21 cellular contexts compared by ENCODE assay signal in genomic region chr20:57988422-57988821, GRCh38.
DNase-seq lines count a peak whose midpoint lies in the region; FAIRE-seq and TF ChIP-seq lines count a peak whose summit lies in the region.
"Had no signal": no experiment of that assay in that cellular context is flagged by ENCODE, and none has a peak within 500 bp of the region (broad histone marks: within the 10 kb centered on the region; RNA-seq: fewer than 3 reads in every experiment).

No MANE protein-coding gene starts in this region.

- H3K27ac ChIP-seq in mammary epithelial cell (ENCODE audit: insufficient read depth, low read depth, low read length) (no peak overlapping the region), HEK293 (ENCODE audit: extremely low read depth, low read depth, low read length) (no peak overlapping the region)
- H3K27ac ChIP-seq: 22Rv1; BLaER1 treated with 17β-estradiol and CSF1 and Interleukin-3, amounts not matched to agents 10 nM and 100 nM; C4-2B had no signal

- no peak overlapping the region for H3K27ac Mint-ChIP-seq in MCF 10A (ENCODE audit: low read depth, unreplicated experiment)
- H3K27ac Mint-ChIP-seq in activated T-helper 1 cell treated with anti-CD3 and anti-CD28 coated beads, Interleukin-12 subunit alpha, Interleukin-12 subunit beta, Interleukin-2, Interleukin-4 antibody, amounts not matched to agents 30 ng/mL and 10 ng/mL and 1 ng/mL, durations not matched to agents 14 hours and 24 hours and 36 hours = no peak overlapping the region
- H3K27ac Mint-ChIP-seq: B cell; CD4-positive, alpha-beta T cell; CD8-positive, alpha-beta T cell had no signal

- CTCF ChIA-PET in mammary epithelial cell (lab: Charles Lee; ENCODE audit: low non-redundant PET) = no interaction called here
- CTCF ChIA-PET in MCF 10A (lab: Yijun Ruan, JAX) = no interaction called here
- CTCF ChIA-PET in HEK293 (lab: Yijun Ruan, JAX) = no interaction called here

- no peak for TF ChIP-seq CTCF in mammary epithelial cell (conservative IDR thresholded peaks at IDR 0.05 in 1 of 2, IDR thresholded peaks at IDR 0.05 in 1 of 2; ENCODE audit: extremely low read depth in 1 of 2, insufficient read depth in 1 of 2, low read depth in 1 of 2, low read length in 2 of 2)
- no peak for TF ChIP-seq CTCF in MCF 10A (IDR thresholded peaks at IDR 0.05; ENCODE audit: unreplicated experiment)
- TF ChIP-seq CTCF in HEK293 (tag by site-specific recombination; IDR thresholded peaks at IDR 0.05) = no peak

- DNase-seq in mammary epithelial cell = no peak
- DNase-seq in MCF 10A (ENCODE audit: unreplicated experiment) = no peak
- DNase-seq in urothelium cell line (ENCODE audit: low spot score) = no peak
- no peak for DNase-seq in activated T-helper 1 cell treated with anti-CD3 and anti-CD28 coated beads, Interleukin-12 subunit alpha, Interleukin-12 subunit beta, Interleukin-2, Interleukin-4 antibody, amounts not matched to agents 30 ng/mL and 10 ng/mL and 1 ng/mL, durations not matched to agents 14 hours and 24 hours and 36 hours (ENCODE audit: low spot score)
- DNase-seq: AML-193; Caco-2; Calu3; CD4-positive, alpha-beta T cell; CD8-positive, alpha-beta T cell; DMS79 treated with DMSO at 0.1 percent for 48 hours; GF-D8 had no signal

- H3K27me3 ChIP-seq in mammary epithelial cell (ENCODE audit: insufficient read depth, low read length) = no peaks in the 10 kb centered on the region
- H3K27me3 ChIP-seq: BLaER1 treated with 17β-estradiol and CSF1 and Interleukin-3, amounts not matched to agents 10 nM and 100 nM had no signal

- peaks cover 40% of the 10 kb centered on the region for H3K4me1 ChIP-seq in mammary epithelial cell (ENCODE audit: insufficient read depth, low read length)
- no peaks in the 10 kb centered on the region for H3K4me1 ChIP-seq in HEK293 (ENCODE audit: control insufficient read depth, insufficient read depth, low read length)
- H3K4me1 ChIP-seq: Caco-2 had no signal

- H4K20me1 ChIP-seq in mammary epithelial cell (ENCODE audit: insufficient read depth, low read length) = no peaks in the 10 kb centered on the region
- H4K20me1 ChIP-seq: BLaER1 treated with 17β-estradiol and CSF1 and Interleukin-3, amounts not matched to agents 10 nM and 100 nM had no signal

- dilution Hi-C loops in mammary epithelial cell (cut with HindIII; ENCODE audit: low sequenced_read_pairs) = loop anchor here (5.0 kb wide), 1 partner anchor 251 kb away; no protein-coding TSS in a partner anchor

- intact Hi-C loops in mammary epithelial cell (cut with micrococcal nuclease) = no loop called here
- intact Hi-C loops in MCF 10A (cut with micrococcal nuclease) = no loop called here
- intact Hi-C loops in activated T-helper 1 cell treated with anti-CD3 and anti-CD28 coated beads, Interleukin-12 subunit alpha, Interleukin-12 subunit beta, Interleukin-2, Interleukin-4 antibody, amounts not matched to agents 30 ng/mL and 10 ng/mL and 1 ng/mL, durations not matched to agents 14 hours and 24 hours and 36 hours (cut with micrococcal nuclease) = no loop called here

- peak overlapping the region; percentile 36 for H2AFZ ChIP-seq in mammary epithelial cell (ENCODE audit: low read depth, low read length)

- POLR2A ChIA-PET in MCF 10A (lab: Yijun Ruan, JAX) = no interaction called here
- POLR2A ChIA-PET in HEK293 (lab: Yijun Ruan, JAX) = no interaction called here

- no peaks in the 10 kb centered on the region for H3K79me2 ChIP-seq in mammary epithelial cell (ENCODE audit: insufficient read depth, low read length)

- no peak overlapping the region for H3K4me3 Mint-ChIP-seq in MCF 10A (ENCODE audit: unreplicated experiment)
- no peak overlapping the region for H3K4me3 Mint-ChIP-seq in activated T-helper 1 cell treated with anti-CD3 and anti-CD28 coated beads, Interleukin-12 subunit alpha, Interleukin-12 subunit beta, Interleukin-2, Interleukin-4 antibody, amounts not matched to agents 30 ng/mL and 10 ng/mL and 1 ng/mL, durations not matched to agents 14 hours and 24 hours and 36 hours
- H3K4me3 Mint-ChIP-seq: B cell; CD4-positive, alpha-beta T cell; CD8-positive, alpha-beta T cell had no signal

- in situ Hi-C loops in mammary epithelial cell (cut with MboI; ENCODE audit: low sequenced_read_pairs in 2 of 2) = no loop called here

- no peak overlapping the region for H3K9ac ChIP-seq in mammary epithelial cell (ENCODE audit: insufficient read depth, low read length)
- H3K9ac ChIP-seq: BLaER1 treated with 17β-estradiol and CSF1 and Interleukin-3, amounts not matched to agents 10 nM and 100 nM had no signal

- H3K4me3 ChIP-seq in mammary epithelial cell (replicated peaks in 1 of 3; ENCODE audit: insufficient read depth in 1 of 3, low read depth in 2 of 3, low read length in 3 of 3) (no peak overlapping the region), HEK293 (ENCODE audit: low read depth, low read length) (no peak overlapping the region)
- H3K4me3 ChIP-seq: A549; BLaER1 treated with 17β-estradiol and CSF1 and Interleukin-3, amounts not matched to agents 10 nM and 100 nM had no signal

- WGBS in mammary epithelial cell (ENCODE audit: low coverage, missing lambda C conversion rate) = 90% methylated on average over 3 of the region's 3 CpGs

- H3K9me3 Mint-ChIP-seq in MCF 10A (ENCODE audit: unreplicated experiment) = no peaks in the 10 kb centered on the region
- H3K9me3 Mint-ChIP-seq in activated T-helper 1 cell treated with anti-CD3 and anti-CD28 coated beads, Interleukin-12 subunit alpha, Interleukin-12 subunit beta, Interleukin-2, Interleukin-4 antibody, amounts not matched to agents 30 ng/mL and 10 ng/mL and 1 ng/mL, durations not matched to agents 14 hours and 24 hours and 36 hours = no peaks in the 10 kb centered on the region
- H3K9me3 Mint-ChIP-seq: CD4-positive, alpha-beta T cell; CD8-positive, alpha-beta T cell had no signal

- peak; percentile 27 for FAIRE-seq in urothelium cell line (lab: Jason Lieb, UNC)
- FAIRE-seq: A549, D721Med, G401.6, GM12891, GM19239 had no signal

- H3K4me2 ChIP-seq in mammary epithelial cell (ENCODE audit: insufficient read depth, low read depth, low read length) = no peak overlapping the region
- H3K4me2 ChIP-seq: A549; BLaER1 treated with 17β-estradiol and CSF1 and Interleukin-3, amounts not matched to agents 10 nM and 100 nM had no signal

- peaks cover 5% of the 10 kb centered on the region for H3K36me3 Mint-ChIP-seq in MCF 10A (ENCODE audit: insufficient read depth, unreplicated experiment)
- no peaks in the 10 kb centered on the region for H3K36me3 Mint-ChIP-seq in activated T-helper 1 cell treated with anti-CD3 and anti-CD28 coated beads, Interleukin-12 subunit alpha, Interleukin-12 subunit beta, Interleukin-2, Interleukin-4 antibody, amounts not matched to agents 30 ng/mL and 10 ng/mL and 1 ng/mL, durations not matched to agents 14 hours and 24 hours and 36 hours (ENCODE audit: low read depth)
- H3K36me3 Mint-ChIP-seq: CD8-positive, alpha-beta T cell had no signal

- H3K4me1 Mint-ChIP-seq in MCF 10A (ENCODE audit: insufficient read depth, unreplicated experiment) = peaks cover 17% of the 10 kb centered on the region
- H3K4me1 Mint-ChIP-seq in activated T-helper 1 cell treated with anti-CD3 and anti-CD28 coated beads, Interleukin-12 subunit alpha, Interleukin-12 subunit beta, Interleukin-2, Interleukin-4 antibody, amounts not matched to agents 30 ng/mL and 10 ng/mL and 1 ng/mL, durations not matched to agents 14 hours and 24 hours and 36 hours (ENCODE audit: low read depth) = no peaks in the 10 kb centered on the region
- H3K4me1 Mint-ChIP-seq: B cell had no signal

- no TSS peak for BruUV-seq in mammary epithelial cell (replicated peaks; lab: Mats Ljungman, UMichigan)
- BruUV-seq in MCF 10A (replicated peaks; lab: Mats Ljungman, UMichigan) = no TSS peak

- H3K36me3 ChIP-seq in mammary epithelial cell (ENCODE audit: insufficient read depth, low read length) (no peaks in the 10 kb centered on the region), HEK293 (ENCODE audit: control insufficient read depth in 2 of 2, insufficient read depth in 1 of 2, low read length in 2 of 2) (no peaks in the 10 kb centered on the region)
- H3K36me3 ChIP-seq: BLaER1 treated with 17β-estradiol and CSF1 and Interleukin-3, amounts not matched to agents 10 nM and 100 nM had no signal

- H3K9me3 ChIP-seq in mammary epithelial cell (replicated peaks; ENCODE audit: insufficient read depth, low read length) = no peaks in the 10 kb centered on the region
- no peaks in the 10 kb centered on the region for H3K9me3 ChIP-seq in HEK293 (ENCODE audit: control insufficient read depth, insufficient read depth, low read depth, low read length)
- H3K9me3 ChIP-seq: A549; BLaER1 treated with 17β-estradiol and CSF1 and Interleukin-3, amounts not matched to agents 10 nM and 100 nM; Caco-2 had no signal

- no peaks in the 10 kb centered on the region for H3K27me3 Mint-ChIP-seq in MCF 10A (ENCODE audit: insufficient read depth, unreplicated experiment)
- H3K27me3 Mint-ChIP-seq in activated T-helper 1 cell treated with anti-CD3 and anti-CD28 coated beads, Interleukin-12 subunit alpha, Interleukin-12 subunit beta, Interleukin-2, Interleukin-4 antibody, amounts not matched to agents 30 ng/mL and 10 ng/mL and 1 ng/mL, durations not matched to agents 14 hours and 24 hours and 36 hours (ENCODE audit: insufficient read depth) = peaks cover 4% of the 10 kb centered on the region

TF ChIP-seq in HEK293, 187 proteins besides CTCF, POLR2A, EP300 and RAD21:
- no peak for TF ChIP-seq ZNF629 (tag by site-specific recombination; IDR thresholded peaks at IDR 0.05)
- TF ChIP-seq ZNF513 (tag by site-specific recombination; IDR thresholded peaks at IDR 0.05) = peak; percentile 68
